Comparison of ENCODE assay signal across 1 cellular context in the genomic region with DNA sequence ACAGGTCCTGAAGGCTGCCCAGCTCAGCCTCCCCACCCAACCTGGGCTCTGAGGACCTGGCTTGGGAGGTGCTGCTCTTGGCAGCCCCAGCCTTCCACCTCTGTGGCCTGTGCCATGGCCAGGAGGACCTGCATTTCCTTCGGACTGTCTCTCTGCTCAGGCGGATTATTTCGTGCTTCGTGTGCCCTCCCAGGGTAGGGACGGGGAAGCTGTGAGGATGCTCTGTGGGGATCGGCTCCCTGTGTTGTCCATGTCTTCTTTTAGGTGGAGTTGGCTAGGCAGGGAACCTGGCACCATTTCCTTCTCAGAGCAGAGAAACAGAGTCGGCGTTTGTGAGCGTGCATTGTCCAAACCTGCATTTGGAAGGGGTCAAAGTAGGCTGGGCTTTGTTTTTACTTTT.
TF ChIP-seq lines count a peak whose summit lies in the region.

No MANE protein-coding gene starts in this region.

TF ChIP-seq in endothelial cell of umbilical vein, 7 proteins besides CTCF, POLR2A, EP300 and RAD21 (continued from another document):
- TF ChIP-seq EZH2 (IDR thresholded peaks at IDR 0.05; ENCODE audit: borderline replicate concordance, low read depth, low read length, severe bottlenecking) = no peak
- TF ChIP-seq MYC (IDR thresholded peaks at IDR 0.05; ENCODE audit: low read depth, low read length) = no peak
- TF ChIP-seq JUN (IDR thresholded peaks at IDR 0.05; ENCODE audit: borderline replicate concordance, insufficient read depth, insufficient read length, low read depth) = no peak
- TF ChIP-seq, protein P1, sequence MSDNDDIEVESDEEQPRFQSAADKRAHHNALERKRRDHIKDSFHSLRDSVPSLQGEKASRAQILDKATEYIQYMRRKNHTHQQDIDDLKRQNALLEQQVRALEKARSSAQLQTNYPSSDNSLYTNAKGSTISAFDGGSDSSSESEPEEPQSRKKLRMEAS (IDR thresholded peaks at IDR 0.05; ENCODE audit: insufficient read depth, insufficient read length) = no peak
- TF ChIP-seq POLR2AphosphoS5 (IDR thresholded peaks at IDR 0.05; ENCODE audit: insufficient read depth, low read depth, low read length) = no peak
- TF ChIP-seq GATA2 (IDR thresholded peaks at IDR 0.05; ENCODE audit: insufficient read depth, insufficient read length, low read depth, low read length) = no peak
